Comparison of ENCODE assay signal across 11 cellular contexts in genomic region chr15:52788099-52788986, GRCh38. TPM values are rescaled to one million over a fixed set of nuclear protein-coding genes. Genes with fewer than 3 reads are reported as not detected.
A peak's percentile ranks its signal among the peaks of the same experiment; 100 is the strongest.
DNase-seq lines count a peak whose midpoint lies in the region; ATAC-seq and TF ChIP-seq lines count a peak whose summit lies in the region.
"Had no signal": no experiment of that assay in that cellular context is flagged by ENCODE, and none has a peak within 500 bp of the region (broad histone marks: within the 10 kb centered on the region; RNA-seq: fewer than 3 reads in every experiment).

No MANE protein-coding gene starts in this region.

- H3K4me1 Mint-ChIP-seq in stimulated activated naive B cell treated with anti-CD40 and anti-IgM and Interleukin-4, amounts not matched to agents 10 μg/mL and 1 μg/mL and 100 μg/mL, for 72 hours, result peaks cover 30 to 68% of the 10 kb centered on the region in 2 donors

- no peaks in the 10 kb centered on the region for H3K79me2 ChIP-seq in Karpas-422 (ENCODE audit: low read length)
- H3K79me2 ChIP-seq in PC-9 (ENCODE audit: low read depth), result no peaks in the 10 kb centered on the region

- H2AFZ ChIP-seq in Karpas-422 (ENCODE audit: low read length) (no peak overlapping the region), PC-9 (no peak overlapping the region)

- H3K4me2 ChIP-seq in Karpas-422 (ENCODE audit: low read depth, low read length, poor library complexity, severe bottlenecking), result no peak overlapping the region
- H3K4me2 ChIP-seq in PC-9, result no peak overlapping the region

- H3K9me3 ChIP-seq in left ventricle myocardium inferior (replicated peaks) (no peaks in the 10 kb centered on the region), WERI-Rb-1 (ENCODE audit: severe bottlenecking) (peaks cover 4% of the 10 kb centered on the region), iPS-20b (ENCODE audit: insufficient read depth, low read depth, low read length) (no peaks in the 10 kb centered on the region), Karpas-422 (ENCODE audit: low read length) (no peaks in the 10 kb centered on the region), PC-9 (ENCODE audit: insufficient read depth, low read depth) (no peaks in the 10 kb centered on the region)
- H3K9me3 ChIP-seq: tibial nerve had no signal

- H4K20me1 ChIP-seq in Karpas-422 (ENCODE audit: insufficient read depth, low read depth, low read length) (no peaks in the 10 kb centered on the region), PC-9 (ENCODE audit: insufficient read depth) (no peaks in the 10 kb centered on the region)

- peak overlapping the region; percentile 83 for H3K27ac Mint-ChIP-seq in stimulated activated naive B cell treated with anti-CD40 and anti-IgM and Interleukin-4, amounts not matched to agents 10 μg/mL and 1 μg/mL and 100 μg/mL, for 72 hours

- BruUV-seq in PC-9 (replicated peaks; lab: Mats Ljungman, UMichigan), result no TSS peak

- H3K27me3 Mint-ChIP-seq in stimulated activated naive B cell treated with anti-CD40 and anti-IgM and Interleukin-4, amounts not matched to agents 10 μg/mL and 1 μg/mL and 100 μg/mL, for 72 hours, result peaks cover 64 to 98% of the 10 kb centered on the region in 2 donors

- H3K9ac ChIP-seq in iPS-20b (ENCODE audit: low read depth, low read length) (no peak overlapping the region), Karpas-422 (ENCODE audit: low read length) (no peak overlapping the region)

- H3K4me3 Mint-ChIP-seq in stimulated activated naive B cell treated with anti-CD40 and anti-IgM and Interleukin-4, amounts not matched to agents 10 μg/mL and 1 μg/mL and 100 μg/mL, for 72 hours, result peak overlapping the region; percentile 80 to 83

- H3K36me3 ChIP-seq in left ventricle myocardium inferior (no peaks in the 10 kb centered on the region), WERI-Rb-1 (no peaks in the 10 kb centered on the region), iPS-20b (ENCODE audit: insufficient read depth, low read depth, low read length) (no peaks in the 10 kb centered on the region), Karpas-422 (ENCODE audit: insufficient read depth, low read length) (no peaks in the 10 kb centered on the region), PC-9 (ENCODE audit: low read depth) (no peaks in the 10 kb centered on the region)
- H3K36me3 ChIP-seq: tibial nerve had no signal

- H3K9me2 ChIP-seq in Karpas-422 (replicated peaks; ENCODE audit: insufficient read depth, low read length) (no peaks in the 10 kb centered on the region), PC-9 (ENCODE audit: insufficient read depth) (no peaks in the 10 kb centered on the region)

- H3K4me3 ChIP-seq in left ventricle myocardium inferior, result peak overlapping the region; percentile 70
- H3K4me3 ChIP-seq in WERI-Rb-1 (ENCODE audit: low read depth, low read length), result peak overlapping the region; percentile 45
- H3K4me3 ChIP-seq in iPS-20b (ENCODE audit: low read length), result peak overlapping the region; percentile 46
- H3K4me3 ChIP-seq in Karpas-422 (ENCODE audit: low read length), result no peak overlapping the region
- no peak overlapping the region for H3K4me3 ChIP-seq in PC-9

- TF ChIP-seq CTCF in left ventricle myocardium inferior (IDR thresholded peaks at IDR 0.05; ENCODE audit: borderline replicate concordance) (no peak), WERI-Rb-1 (IDR thresholded peaks at IDR 0.05; ENCODE audit: low read depth, low read length) (no peak), PC-9 (conservative IDR thresholded peaks at IDR 0.05) (no peak)

- no peak for DNase-seq in left ventricle myocardium inferior
- no peak for DNase-seq in Right ventricle myocardium superior
- DNase-seq in WERI-Rb-1, result peak; percentile 28
- DNase-seq in stimulated activated naive B cell treated with anti-CD40 and anti-IgM and Interleukin-4, amounts not matched to agents 10 μg/mL and 1 μg/mL and 100 μg/mL, for 72 hours, result no peak
- no peak for DNase-seq in Karpas-422
- DNase-seq in PC-9, result no peak
- no peak for DNase-seq in iPS-NIHi11 (ENCODE audit: low spot score)
- DNase-seq: left cardiac atrium had no signal

- intact Hi-C loops in left ventricle myocardium inferior (cut with micrococcal nuclease), result loop anchor here (10.0 kb wide), 1 partner anchor 406 kb away; no protein-coding TSS in a partner anchor
- intact Hi-C loops in Right ventricle myocardium superior (cut with DNase I), result no loop called here
- intact Hi-C loops in PC-9 (cut with micrococcal nuclease; ENCODE audit: unreplicated experiment), result no loop called here

- POLR2A ChIA-PET in PC-9 (lab: Charles Lee; ENCODE audit: unreplicated experiment), result no interaction called here

- H3K4me1 ChIP-seq in left ventricle myocardium inferior (peaks cover 71% of the 10 kb centered on the region), iPS-20b (ENCODE audit: insufficient read depth, low read length) (peaks cover 31% of the 10 kb centered on the region), Karpas-422 (ENCODE audit: low read length) (peaks cover 20% of the 10 kb centered on the region), PC-9 (replicated peaks; ENCODE audit: insufficient read depth) (no peaks in the 10 kb centered on the region)

- CTCF ChIA-PET in PC-9 (lab: Charles Lee), result no interaction called here

- no peak overlapping the region for H3K27ac ChIP-seq in left ventricle myocardium inferior (replicated peaks)
- no peak overlapping the region for H3K27ac ChIP-seq in WERI-Rb-1
- no peak overlapping the region for H3K27ac ChIP-seq in iPS-20b (ENCODE audit: low read length)
- no peak overlapping the region for H3K27ac ChIP-seq in Karpas-422 (ENCODE audit: low read length)
- H3K27ac ChIP-seq in PC-9, result no peak overlapping the region
- H3K27ac ChIP-seq: tibial nerve had no signal

- ATAC-seq in Right ventricle myocardium superior (ENCODE audit: poor library complexity), result no peak
- no peak for ATAC-seq in stimulated activated naive B cell treated with anti-CD40 and anti-IgM and Interleukin-4, amounts not matched to agents 10 μg/mL and 1 μg/mL and 100 μg/mL, for 72 hours (replicated peaks)
- ATAC-seq: left cardiac atrium had no signal

- H3F3A ChIP-seq in PC-9 (ENCODE audit: insufficient read depth, low read depth), result no peaks in the 10 kb centered on the region

- peaks cover 0 to 5% of the 10 kb centered on the region in 2 donors for H3K36me3 Mint-ChIP-seq in stimulated activated naive B cell treated with anti-CD40 and anti-IgM and Interleukin-4, amounts not matched to agents 10 μg/mL and 1 μg/mL and 100 μg/mL, for 72 hours

- peaks cover 0 to 3% of the 10 kb centered on the region in 2 donors for H3K9me3 Mint-ChIP-seq in stimulated activated naive B cell treated with anti-CD40 and anti-IgM and Interleukin-4, amounts not matched to agents 10 μg/mL and 1 μg/mL and 100 μg/mL, for 72 hours

- H3K27me3 ChIP-seq in left ventricle myocardium inferior (ENCODE audit: low read depth) (peaks cover 99% of the 10 kb centered on the region), WERI-Rb-1 (ENCODE audit: insufficient read depth, low read depth, severe bottlenecking) (peaks cover 36% of the 10 kb centered on the region), iPS-20b (ENCODE audit: insufficient read depth, low read length) (peaks cover 99% of the 10 kb centered on the region), Karpas-422 (ENCODE audit: low read length) (no peaks in the 10 kb centered on the region), PC-9 (ENCODE audit: insufficient read depth, low read depth) (peaks cover 8% of the 10 kb centered on the region; the same call in 1 of the 2 replicates)

RNA-seq across cellular contexts. Expression of gene ONECUT1, which starts 1.8 kb away (rescaled TPM):
- total RNA-seq in left ventricle myocardium inferior, result not detected
- not detected for total RNA-seq in Right ventricle myocardium superior
- 0.14 and 0.45 TPM in 2 replicates for total RNA-seq in Karpas-422 (2014; rRNA removed; shearing (Covaris generic); ENCODE audit: low replicate concordance)
- not detected in 2 replicates for total RNA-seq in PC-9 (2021)
- total RNA-seq: left cardiac atrium; T-helper 2 cell treated with Interferon-gamma antibody and Interleukin-4, amounts not matched to agents 100 ng/mL and 5 ng/mL, for 36 hours had no signal

Comparison
In these comparisons a context has a peak if more than half of its experiments do, and no peak if none do; other contexts are left out.
1. H3K4me3 ChIP-seq: peak in left ventricle myocardium inferior (single experiment), WERI-Rb-1 (single experiment) and iPS-20b (single experiment); none in Karpas-422 (single experiment) and PC-9 (single experiment).